ENCODE assay signal across 13 cellular contexts in genomic region chr14:68585690-68586089, GRCh38.
DNase-seq lines count a peak whose midpoint lies in the region; ATAC-seq and TF ChIP-seq lines count a peak whose summit lies in the region.
"Had no signal": no experiment of that assay in that cellular context is flagged by ENCODE, and none has a peak within 500 bp of the region (broad histone marks: within the 10 kb centered on the region; RNA-seq: fewer than 3 reads in every experiment).

No MANE protein-coding gene starts in this region.

- peaks cover 17% of the 10 kb centered on the region for H3K36me3 Mint-ChIP-seq in HFFc6 (ENCODE audit: low read depth)
- H3K36me3 Mint-ChIP-seq in memory B cell, result no peaks in the 10 kb centered on the region
- H3K36me3 Mint-ChIP-seq in immature natural killer cell, result peaks cover 0 to 8% (median 4%) of the 10 kb centered on the region in 3 donors
- H3K36me3 Mint-ChIP-seq: activated naive CD4-positive, alpha-beta T cell treated with anti-CD3 and anti-CD28 coated beads, Interleukin-2, amount 50 U/mL, for 24 hours had no signal

- no peak overlapping the region for H3K4me3 ChIP-seq in MG63
- H3K4me3 ChIP-seq: GM12878, PC-9 had no signal

- H3K27ac Mint-ChIP-seq in HFFc6 (peak overlapping the region; percentile 66), memory B cell (peak overlapping the region; percentile 28), immature natural killer cell (no peak overlapping the region)
- H3K27ac Mint-ChIP-seq: activated naive CD4-positive, alpha-beta T cell treated with anti-CD3 and anti-CD28 coated beads, Interleukin-2, amount 50 U/mL, for 24 hours had no signal

- DNase-seq in HFFc6 (no peak), caudate nucleus (lab: John Stamatoyannopoulos, UW) (peak in 27 of 61 donors; percentile 5 to 52 (median 24)), memory B cell (ENCODE audit: low spot score in 2 of 2) (no peak), superior temporal gyrus (ENCODE audit: extremely low spot score) (peak; percentile 60), MG63 (no peak), immature natural killer cell (no peak), erythroblast (lab: John Stamatoyannopoulos, UW) (no peak)
- DNase-seq: NCI-H2171 treated with DMSO at 0.1 percent for 48 hours; PC-9; stimulated activated CD4-positive, alpha-beta T cell treated with anti-CD3 and anti-CD28 coated beads, Interleukin-12 subunit alpha, Interleukin-12 subunit beta, amount 100 ng/mL, for 4 hours had no signal

- no peak for ATAC-seq in memory B cell (ENCODE audit: low read depth)
- ATAC-seq in HG02852 (IDR thresholded peaks at IDR 0.05; ENCODE audit: unreplicated experiment), result no peak
- ATAC-seq: GM12878 had no signal

- H3K4me3 Mint-ChIP-seq in HFFc6 (peak overlapping the region; percentile 51), memory B cell (no peak overlapping the region), immature natural killer cell (no peak overlapping the region)
- H3K4me3 Mint-ChIP-seq: activated naive CD4-positive, alpha-beta T cell treated with anti-CD3 and anti-CD28 coated beads, Interleukin-2, amount 50 U/mL, for 24 hours had no signal

- H3K36me3 ChIP-seq in MG63, result no peaks in the 10 kb centered on the region

- no peaks in the 10 kb centered on the region for H3K9me3 ChIP-seq in MG63

- H3K9me3 Mint-ChIP-seq in HFFc6, result peaks cover 14% of the 10 kb centered on the region
- H3K9me3 Mint-ChIP-seq in memory B cell, result peaks cover 2% of the 10 kb centered on the region
- no peaks in the 10 kb centered on the region for H3K9me3 Mint-ChIP-seq in immature natural killer cell
- H3K9me3 Mint-ChIP-seq: activated naive CD4-positive, alpha-beta T cell treated with anti-CD3 and anti-CD28 coated beads, Interleukin-2, amount 50 U/mL, for 24 hours had no signal

- H3K27me3 ChIP-seq in MG63, result no peaks in the 10 kb centered on the region

- no peak for TF ChIP-seq CTCF in HFFc6 (IDR thresholded peaks at IDR 0.05)

- peak overlapping the region; percentile 45 for H3K27ac ChIP-seq in caudate nucleus (ENCODE audit: low read depth, low read length)
- H3K27ac ChIP-seq: PC-9 had no signal

- H3K27me3 Mint-ChIP-seq in HFFc6 (ENCODE audit: insufficient read depth) (peaks cover 2% of the 10 kb centered on the region), memory B cell (no peaks in the 10 kb centered on the region), immature natural killer cell (ENCODE audit: low read depth in 3 of 3) (peaks cover 0 to 2% (median 2%) of the 10 kb centered on the region in 3 donors)
- H3K27me3 Mint-ChIP-seq: activated naive CD4-positive, alpha-beta T cell treated with anti-CD3 and anti-CD28 coated beads, Interleukin-2, amount 50 U/mL, for 24 hours had no signal

- peaks cover 45% of the 10 kb centered on the region for H3K4me1 Mint-ChIP-seq in HFFc6 (ENCODE audit: low read depth)
- H3K4me1 Mint-ChIP-seq in memory B cell, result peaks cover 5% of the 10 kb centered on the region
- no peaks in the 10 kb centered on the region for H3K4me1 Mint-ChIP-seq in immature natural killer cell
- H3K4me1 Mint-ChIP-seq: activated naive CD4-positive, alpha-beta T cell treated with anti-CD3 and anti-CD28 coated beads, Interleukin-2, amount 50 U/mL, for 24 hours had no signal

- no peak for TF ChIP-seq POLR2A in erythroblast (IDR thresholded peaks at IDR 0.05; ENCODE audit: low read length)

Comparison
In these comparisons a context has a peak if more than half of its experiments do, and no peak if none do; other contexts are left out.
1. H3K27ac Mint-ChIP-seq: peak in HFFc6 (single experiment) and memory B cell (single experiment); none in immature natural killer cell (0 of 6).